ENCODE assay signal across 9 cellular contexts in the genomic region with DNA sequence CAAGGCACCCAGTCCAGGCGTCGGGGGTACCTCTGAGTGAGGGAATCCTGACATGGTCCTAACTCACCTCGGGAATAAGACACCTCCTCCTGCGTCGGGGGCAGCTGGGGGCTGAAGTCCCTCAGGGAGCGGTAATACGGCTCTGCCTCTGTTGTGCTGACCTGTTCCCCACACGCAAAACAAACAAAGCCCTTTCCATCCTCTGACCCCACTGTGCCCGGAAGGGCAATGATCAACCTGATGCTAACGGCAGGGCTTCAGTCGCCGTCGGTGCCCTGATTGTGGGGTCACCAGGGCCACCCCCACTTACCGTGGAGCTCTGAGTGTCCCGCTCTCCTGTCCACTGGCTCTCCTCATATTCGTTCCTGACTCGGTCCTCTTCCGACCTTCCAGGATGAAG. TPM values are rescaled to one million over a fixed set of nuclear protein-coding genes. Genes with fewer than 3 reads are reported as not detected.
"Had no signal": no experiment of that assay in that cellular context is flagged by ENCODE, and none has a peak within 500 bp of the region (broad histone marks: within the 10 kb centered on the region; RNA-seq: fewer than 3 reads in every experiment).

No MANE protein-coding gene starts in this region.

- H3K4me3 ChIP-seq: GM12878 had no signal

- FAIRE-seq: G401.6, GM12878, GM12891, GM12892, GM18507, GM19239 had no signal

- ATAC-seq: GM12878 had no signal

- DNase-seq: GDM1, GF-D8 had no signal

RNA-seq across cellular contexts. Expression of a gene that starts 18.3 kb away (rescaled TPM):
- total RNA-seq: G401, GM12878 had no signal

RNA-seq across cellular contexts. Expression of a gene that starts 21.3 kb away (rescaled TPM):
- total RNA-seq: G401, GM12878 had no signal
- polyA plus RNA-seq: GM12878 had no signal

RNA-seq across cellular contexts. Expression of a gene that starts 25.7 kb away (rescaled TPM):
- total RNA-seq: GM12878 had no signal
